In genomic region chr17:59892849-59893616, GRCh38 we compare ENCODE assay signal across 8 cellular contexts. TPM values are rescaled to one million over a fixed set of nuclear protein-coding genes. Genes with fewer than 3 reads are reported as not detected.
DNase-seq lines count a peak whose midpoint lies in the region; ATAC-seq, FAIRE-seq and TF ChIP-seq lines count a peak whose summit lies in the region.

Gene RPS6KB1 (plus strand): TSS chr17:59893121. CDS start chr17:59893185, 64 bp downstream.
Gene TUBD1 (minus strand): TSS chr17:59892943. CDS start chr17:59891002, 1,941 bp downstream.

- intact Hi-C loops in kidney (cut with DNase I), result no loop called here

- peak within 1 kb of the TSS; percentile 88 to 95 for H3K9ac ChIP-seq in kidney (ENCODE audit: low read length in 2 of 2)

- H3K4me3 ChIP-seq in choroid plexus epithelial cell (ENCODE audit: low read depth, low read length) (peak within 1 kb of the TSS; percentile 94), kidney (ENCODE audit: low read length in 2 of 2) (peak within 1 kb of the TSS; percentile 73 to 99)

- DNase-seq in AG20443 (ENCODE audit: low spot score), result peak; percentile 100
- DNase-seq in NCI-H510A treated with DMSO at 0.1 percent for 48 hours (lab: John Stamatoyannopoulos, UW), result peak; percentile 100
- DNase-seq in activated CD4-positive, alpha-beta T cell treated with anti-CD3 and anti-CD28 coated beads for 24 hours (ENCODE audit: low read depth in 2 of 2), result peak; percentile 87 to 93
- DNase-seq in choroid plexus epithelial cell (ENCODE audit: low read depth), result peak; percentile 100
- DNase-seq in kidney, result peak; percentile 98
- DNase-seq in stimulated activated CD4-positive, alpha-beta T cell treated with anti-CD3 and anti-CD28 coated beads, Interleukin-15, amount 100 ng/mL, for 24 hours, result peak; percentile 98

- TF ChIP-seq POLR2A in GM19099 (IDR thresholded peaks at IDR 0.05; ENCODE audit: extremely low read depth, insufficient read length, low read depth), result peak; percentile 97

- no peak for TF ChIP-seq CTCF in choroid plexus epithelial cell (conservative IDR thresholded peaks at IDR 0.05; ENCODE audit: low read depth, low read length)
- TF ChIP-seq CTCF in kidney (IDR thresholded peaks at IDR 0.05; ENCODE audit: borderline replicate concordance, extremely low read depth, insufficient read depth), result no peak

- ATAC-seq in HG03432 (IDR thresholded peaks at IDR 0.05; ENCODE audit: unreplicated experiment), result peak; percentile 91

- FAIRE-seq in kidney (lab: Jason Lieb, UNC), result peak; percentile 68

- peaks cover 4 to 7% of the 10 kb centered on the region in 2 donors for H3K4me1 ChIP-seq in kidney (ENCODE audit: control insufficient read depth in 1 of 2, insufficient read depth in 1 of 2, low read depth in 1 of 2, low read length in 2 of 2)

- no peaks in the 10 kb centered on the region for H3K9me3 ChIP-seq in kidney (ENCODE audit: control insufficient read depth in 1 of 2, low read length in 2 of 2)

- peaks cover 2 to 4% of the 10 kb centered on the region in 2 donors for H3K36me3 ChIP-seq in kidney (ENCODE audit: control insufficient read depth in 1 of 2, insufficient read depth in 2 of 2, low read length in 2 of 2)

- H3K27ac ChIP-seq in kidney (ENCODE audit: low read depth in 2 of 2, low read length in 2 of 2), result peak within 1 kb of the TSS; percentile 74 to 79

RNA-seq across cellular contexts. Expression of gene RPS6KB1, which starts in this region (rescaled TPM):
- total RNA-seq in kidney, result 34.8 TPM
- polyA plus RNA-seq in kidney (ENCODE audit: insufficient read depth, low read depth, low replicate concordance), result 10.5 TPM

RNA-seq across cellular contexts. Expression of gene TUBD1, which starts in this region (rescaled TPM):
- total RNA-seq in kidney, result 11.9 TPM
- 6.8 TPM for polyA plus RNA-seq in kidney (ENCODE audit: insufficient read depth, low read depth, low replicate concordance)

Comparison
In these comparisons a context has a peak if more than half of its experiments do, and no peak if none do; other contexts are left out.
1. Peak in every context shown above with its lines: DNase-seq, ATAC-seq, H3K4me3 ChIP-seq and H3K27ac ChIP-seq.